ENCODE assay signal across 8 cellular contexts in genomic region chr9:136694163-136694864, GRCh38. TPM values are rescaled to one million over a fixed set of nuclear protein-coding genes. Genes with fewer than 3 reads are reported as not detected.
DNase-seq lines count a peak whose midpoint lies in the region; ATAC-seq and TF ChIP-seq lines count a peak whose summit lies in the region.

No MANE protein-coding gene starts in this region.

- no peak for TF ChIP-seq EP300 in tibial nerve (IDR thresholded peaks at IDR 0.05)

- no peaks in the 10 kb centered on the region for H3K9me3 ChIP-seq in body of pancreas
- H3K9me3 ChIP-seq in tibial nerve = no peaks in the 10 kb centered on the region

- H3K27me3 ChIP-seq in body of pancreas (no peaks in the 10 kb centered on the region), tibial nerve (peaks cover 0 to 13% of the 10 kb centered on the region in 2 donors)

- H3K4me1 ChIP-seq in body of pancreas (peaks cover 96% of the 10 kb centered on the region), tibial nerve (peaks cover 0 to 44% (median 4%) of the 10 kb centered on the region in 4 donors)

- POLR2A ChIA-PET in activated CD4-positive, alpha-beta T cell treated with anti-CD3 and anti-CD28 coated beads, Interleukin-2, amount 10 ng/mL, durations not matched to agents 7 days and 5 days (lab: Charles Lee) = no interaction called here

- H3K27me3 Mint-ChIP-seq in activated CD4-positive, alpha-beta T cell treated with anti-CD3 and anti-CD28 coated beads, Interleukin-2, amount 10 ng/mL, durations not matched to agents 7 days and 5 days = peaks cover 10% of the 10 kb centered on the region

- H3K36me3 Mint-ChIP-seq in activated CD4-positive, alpha-beta T cell treated with anti-CD3 and anti-CD28 coated beads, Interleukin-2, amount 10 ng/mL, durations not matched to agents 7 days and 5 days (ENCODE audit: low read depth) = no peaks in the 10 kb centered on the region

- WGBS in body of pancreas, 2 donors = 16 to 38% methylated on average over 11 to 32 of the region's 32 CpGs
- WGBS in tibial nerve, 2 donors = 21 to 36% methylated on average over 26 to 29 of the region's 32 CpGs

- ATAC-seq in body of pancreas (peak; percentile 49), GM18870 (IDR thresholded peaks at IDR 0.05; ENCODE audit: unreplicated experiment) (no peak)

- H3K9me3 Mint-ChIP-seq in activated CD4-positive, alpha-beta T cell treated with anti-CD3 and anti-CD28 coated beads, Interleukin-2, amount 10 ng/mL, durations not matched to agents 7 days and 5 days = no peaks in the 10 kb centered on the region

- peaks cover 3% of the 10 kb centered on the region for H3K4me1 Mint-ChIP-seq in activated CD4-positive, alpha-beta T cell treated with anti-CD3 and anti-CD28 coated beads, Interleukin-2, amount 10 ng/mL, durations not matched to agents 7 days and 5 days

- CTCF ChIA-PET in activated CD4-positive, alpha-beta T cell treated with anti-CD3 and anti-CD28 coated beads, Interleukin-2, amount 10 ng/mL, durations not matched to agents 7 days and 5 days (lab: Charles Lee) = interaction anchor here (1.4 kb wide), 1 partner anchor 14 kb away, joined by 3 read pairs; no protein-coding TSS in a partner anchor

- H3K4me3 ChIP-seq in body of pancreas (no peak overlapping the region), tibial nerve (no peak overlapping the region)

- H3K27ac ChIP-seq in body of pancreas (peak overlapping the region; percentile 92 to 97 (median 94)), tibial nerve (no peak overlapping the region)

- H3K36me3 ChIP-seq in body of pancreas (replicated peaks in 1 of 2; ENCODE audit: insufficient read depth in 1 of 2, low read depth in 2 of 2) (no peaks in the 10 kb centered on the region), tibial nerve (no peaks in the 10 kb centered on the region)

- H3K27ac Mint-ChIP-seq in activated CD4-positive, alpha-beta T cell treated with anti-CD3 and anti-CD28 coated beads, Interleukin-2, amount 10 ng/mL, durations not matched to agents 7 days and 5 days = no peak overlapping the region

- DNase-seq in activated CD4-positive, alpha-beta T cell treated with anti-CD3 and anti-CD28 coated beads, Interleukin-2, amount 10 ng/mL, durations not matched to agents 7 days and 5 days = peak; percentile 33
- no peak for DNase-seq in activated CD4-positive, alpha-beta T cell treated with anti-CD3 and anti-CD28 coated beads for 1 hour
- DNase-seq in NCI-H460 (ENCODE audit: extremely low read depth, low read depth) (peak; percentile 57), body of pancreas (peak; percentile 74 to 84 (median 78)), left kidney (ENCODE audit: low read depth, low spot score) (peak; percentile 75), tibial nerve (ENCODE audit: low spot score in 2 of 2) (peak in 1 of 2 donors; percentile 37), dedifferentiated amniotic fluid mesenchymal stem cell (ENCODE audit: extremely low spot score) (no peak)

- intact Hi-C loops in body of pancreas (cut with DNase I) = no loop called here

- no peak overlapping the region for H3K4me3 Mint-ChIP-seq in activated CD4-positive, alpha-beta T cell treated with anti-CD3 and anti-CD28 coated beads, Interleukin-2, amount 10 ng/mL, durations not matched to agents 7 days and 5 days

- TF ChIP-seq POLR2A in body of pancreas (IDR thresholded peaks at IDR 0.05) (no peak), tibial nerve (IDR thresholded peaks at IDR 0.05) (no peak)

- peak; percentile 73 to 83 (median 77) for TF ChIP-seq CTCF in body of pancreas (IDR thresholded peaks at IDR 0.05)
- peak; percentile 55 to 68 (median 61) for TF ChIP-seq CTCF in tibial nerve (IDR thresholded peaks at IDR 0.05)

RNA-seq across cellular contexts. Expression of gene AGPAT2, which starts 7.1 kb away (rescaled TPM):
- total RNA-seq in activated CD4-positive, alpha-beta T cell treated with anti-CD3 and anti-CD28 coated beads, Interleukin-2, amount 10 ng/mL, durations not matched to agents 7 days and 5 days = 10 to 100 TPM; 15.0 to 17.0 TPM
- 24.5 and 27.8 TPM in 2 replicates for total RNA-seq in NCI-H460 (2014; rRNA removed; shearing (Covaris generic))
- polyA plus RNA-seq in NCI-H460 (2014; cell fraction: nucleus; rRNA removed) = 36.0 and 49.6 TPM in 2 replicates
- 100 to 1,000 TPM in 1 of 2 donors, 10 to 100 TPM in 1; 94.2 to 275 TPM for total RNA-seq in body of pancreas
- 100 to 1,000 TPM in 3 of 4 donors, 10 to 100 TPM in 1; 79.6 to 292 (median 151) TPM for total RNA-seq in tibial nerve

RNA-seq across cellular contexts. Expression of gene DIPK1B, which starts 18.1 kb away (rescaled TPM):
- not detected for total RNA-seq in activated CD4-positive, alpha-beta T cell treated with anti-CD3 and anti-CD28 coated beads, Interleukin-2, amount 10 ng/mL, durations not matched to agents 7 days and 5 days
- total RNA-seq in NCI-H460 (2014; rRNA removed; shearing (Covaris generic)) = 14.1 and 14.4 TPM in 2 replicates
- 58.1 and 67.5 TPM in 2 replicates for polyA plus RNA-seq in NCI-H460 (2014; cell fraction: nucleus; rRNA removed)
- total RNA-seq in body of pancreas (10 to 100 TPM in 1 of 2 donors, 1 to 10 TPM in 1; 2.0 to 25.7 TPM), tibial nerve (10 to 100 TPM in 2 of 4 donors, 1 to 10 TPM in 2; 5.4 to 37.9 (median 15.8) TPM)

RNA-seq across cellular contexts. Expression of gene EGFL7, which starts 31.6 kb away (rescaled TPM):
- under 1 TPM; 0.22 to 0.31 TPM for total RNA-seq in activated CD4-positive, alpha-beta T cell treated with anti-CD3 and anti-CD28 coated beads, Interleukin-2, amount 10 ng/mL, durations not matched to agents 7 days and 5 days
- total RNA-seq in NCI-H460 (2014; rRNA removed; shearing (Covaris generic)) = 51.7 and 77.2 TPM in 2 replicates
- polyA plus RNA-seq in NCI-H460 (2014; cell fraction: nucleus; rRNA removed) = 130 and 149 TPM in 2 replicates
- total RNA-seq in body of pancreas = 10 to 100 TPM; 14.8 to 47.0 TPM
- 100 to 1,000 TPM in 3 of 4 donors, 10 to 100 TPM in 1; 95.2 to 229 (median 179) TPM for total RNA-seq in tibial nerve

RNA-seq across cellular contexts. Expression of gene LCN10, which starts 48.4 kb away (rescaled TPM):
- not detected for total RNA-seq in activated CD4-positive, alpha-beta T cell treated with anti-CD3 and anti-CD28 coated beads, Interleukin-2, amount 10 ng/mL, durations not matched to agents 7 days and 5 days
- not detected in 2 replicates for total RNA-seq in NCI-H460 (2014; rRNA removed; shearing (Covaris generic))
- polyA plus RNA-seq in NCI-H460 (2014; cell fraction: nucleus; rRNA removed) = not detected in 2 replicates
- total RNA-seq in body of pancreas (1 to 10 TPM in 1 of 2 donors, under 1 TPM in 1; 0.78 to 4.6 TPM), tibial nerve (10 to 100 TPM in 2 of 4 donors, 1 to 10 TPM in 2; 7.6 to 47.5 (median 17.4) TPM)

RNA-seq across cellular contexts. Expression of gene LCN6, which starts 54.0 kb away (rescaled TPM):
- total RNA-seq in activated CD4-positive, alpha-beta T cell treated with anti-CD3 and anti-CD28 coated beads, Interleukin-2, amount 10 ng/mL, durations not matched to agents 7 days and 5 days = not detected
- total RNA-seq in NCI-H460 (2014; rRNA removed; shearing (Covaris generic)) = not detected in 2 replicates
- polyA plus RNA-seq in NCI-H460 (2014; cell fraction: nucleus; rRNA removed) = not detected in 2 replicates
- total RNA-seq in body of pancreas (not detected), tibial nerve (10 to 100 TPM; 14.2 to 70.0 (median 42.9) TPM)

Comparison
In these comparisons a context has a peak if more than half of its experiments do, and no peak if none do; other contexts are left out.
1. DNase-seq: peak in activated CD4-positive, alpha-beta T cell treated with anti-CD3 and anti-CD28 coated beads, Interleukin-2, amount 10 ng/mL, durations not matched to agents 7 days and 5 days (single experiment), NCI-H460 (single experiment), body of pancreas (4 of 4) and left kidney (single experiment); none in activated CD4-positive, alpha-beta T cell treated with anti-CD3 and anti-CD28 coated beads for 1 hour (single experiment) and dedifferentiated amniotic fluid mesenchymal stem cell (single experiment).
2. H3K27ac ChIP-seq: peak in body of pancreas (4 of 4); none in tibial nerve (0 of 4).
3. RNA of gene EGFL7, which starts 31.6 kb away (total RNA-seq): 95.2 to 229 TPM in tibial nerve, 51.7 to 77.2 TPM in NCI-H460 and 14.8 to 47.0 TPM in body of pancreas; 0.22 to 0.31 TPM in activated CD4-positive, alpha-beta T cell treated with anti-CD3 and anti-CD28 coated beads, Interleukin-2, amount 10 ng/mL, durations not matched to agents 7 days and 5 days; every median in the first group is over 10 times any median in the second.